9 cellular contexts compared by ENCODE assay signal in the genomic region with DNA sequence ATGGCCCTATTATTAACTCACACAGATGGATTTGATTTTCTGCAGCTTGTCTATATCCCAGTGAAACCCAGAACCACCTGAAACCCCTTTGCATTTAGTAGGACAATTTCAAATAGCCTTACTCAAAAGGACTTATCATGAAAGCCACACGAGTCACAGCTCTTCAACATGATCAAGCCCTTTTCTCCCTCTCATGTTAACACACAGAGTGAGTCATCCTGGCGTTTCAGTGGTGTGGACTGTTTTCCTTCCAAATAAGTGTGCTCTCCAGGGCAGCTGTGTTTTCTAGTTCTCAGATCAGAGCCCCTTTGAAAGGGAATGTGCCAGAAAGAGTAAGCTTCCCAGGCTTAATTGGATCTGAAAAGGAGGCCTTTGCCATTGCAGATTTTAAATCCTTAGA.
DNase-seq lines count a peak whose midpoint lies in the region; ATAC-seq lines count a peak whose summit lies in the region.
"Had no signal": no experiment of that assay in that cellular context is flagged by ENCODE, and none has a peak within 500 bp of the region (broad histone marks: within the 10 kb centered on the region; RNA-seq: fewer than 3 reads in every experiment).

No MANE protein-coding gene starts in this region.

- DNase-seq in DMS153 (lab: John Stamatoyannopoulos, UW) (peak; percentile 64), adipocyte (ENCODE audit: low read depth) (peak; percentile 69), kidney glomerular epithelial cell (lab: John Stamatoyannopoulos, UW) (peak; percentile 48), NCI-H446 (lab: John Stamatoyannopoulos, UW) (no peak), midbrain (lab: John Stamatoyannopoulos, UW) (no peak)
- DNase-seq: activated CD8-positive, alpha-beta memory T cell treated with anti-CD3 and anti-CD28 coated beads for 24 hours had no signal

- H3K36me3 ChIP-seq in HUES48 (ENCODE audit: control insufficient read depth, insufficient read depth, low read length) (no peaks in the 10 kb centered on the region), adipocyte (ENCODE audit: control insufficient read depth, insufficient read depth, low read length, severe bottlenecking) (no peaks in the 10 kb centered on the region)

- no peak overlapping the region for H3K4me3 ChIP-seq in HUES48 (ENCODE audit: low read depth, low read length)
- H3K4me3 ChIP-seq in adipocyte (ENCODE audit: low read length) = no peak overlapping the region

- no peaks in the 10 kb centered on the region for H3K4me1 ChIP-seq in HUES48 (ENCODE audit: control insufficient read depth, insufficient read depth, low read length)
- H3K4me1 ChIP-seq in adipocyte (ENCODE audit: control insufficient read depth, insufficient read depth, low read length) = peaks cover 3% of the 10 kb centered on the region

- H3K9ac ChIP-seq in HUES48 (ENCODE audit: low read depth, low read length) = no peak overlapping the region
- no peak overlapping the region for H3K9ac ChIP-seq in adipocyte (ENCODE audit: low read length)

- H3K27me3 ChIP-seq in HUES48 (ENCODE audit: control insufficient read depth, insufficient read depth, low read length) (no peaks in the 10 kb centered on the region), adipocyte (replicated peaks; ENCODE audit: control insufficient read depth, insufficient read depth, low read length) (peaks cover 25% of the 10 kb centered on the region)

- ATAC-seq in HG02588 (IDR thresholded peaks at IDR 0.05; ENCODE audit: unreplicated experiment) = no peak
- no peak for ATAC-seq in HG02610 (IDR thresholded peaks at IDR 0.05; ENCODE audit: unreplicated experiment)

- H3K9me3 ChIP-seq in HUES48 (ENCODE audit: control insufficient read depth, insufficient read depth, low read length) (peaks cover 14% of the 10 kb centered on the region), adipocyte (ENCODE audit: control insufficient read depth, low read length) (no peaks in the 10 kb centered on the region)

- peak overlapping the region; percentile 28 for H3K27ac ChIP-seq in HUES48 (ENCODE audit: low read depth, low read length)

Comparison
In these comparisons a context has a peak if more than half of its experiments do, and no peak if none do; other contexts are left out.
1. DNase-seq: peak in DMS153 (single experiment), adipocyte (single experiment) and kidney glomerular epithelial cell (single experiment); none in NCI-H446 (0 of 2) and midbrain (single experiment).